Comparison of ENCODE assay signal across 8 cellular contexts in the genomic region with DNA sequence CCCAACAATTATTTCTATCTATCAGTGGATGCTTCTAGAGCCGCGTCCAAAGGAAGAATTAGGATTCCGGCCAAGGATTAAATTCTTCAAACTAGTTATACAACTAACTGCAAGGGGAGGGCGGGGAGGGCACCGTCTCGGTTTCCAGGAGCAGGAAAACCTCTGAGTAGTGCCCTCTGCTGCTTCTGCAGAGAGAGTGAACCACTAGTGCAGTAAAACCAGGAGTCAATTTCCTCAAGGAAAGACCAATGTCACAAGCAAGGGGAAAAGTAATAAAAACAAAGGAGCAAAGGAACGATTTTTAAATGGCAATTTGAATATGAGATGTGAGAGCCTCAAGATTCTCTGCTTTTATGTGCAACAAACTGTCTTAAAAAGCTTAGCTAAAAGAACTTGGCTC. TPM values are rescaled to one million over a fixed set of nuclear protein-coding genes. Genes with fewer than 3 reads are reported as not detected.
DNase-seq lines count a peak whose midpoint lies in the region; ATAC-seq, FAIRE-seq and TF ChIP-seq lines count a peak whose summit lies in the region.

No MANE protein-coding gene starts in this region.

- no peaks in the 10 kb centered on the region for H4K20me1 ChIP-seq in DOHH2 (ENCODE audit: control insufficient read depth, insufficient read depth, low read depth, low read length)
- no peaks in the 10 kb centered on the region for H4K20me1 ChIP-seq in PC-9 (ENCODE audit: insufficient read depth)

- H3K36me3 ChIP-seq in DOHH2 (ENCODE audit: control insufficient read depth, low read length) (no peaks in the 10 kb centered on the region), PC-9 (ENCODE audit: low read depth) (no peaks in the 10 kb centered on the region), pancreas (no peaks in the 10 kb centered on the region)
- H3K36me3 ChIP-seq in naive thymus-derived CD4-positive, alpha-beta T cell (ENCODE audit: control insufficient read depth in 2 of 3, insufficient read depth in 3 of 3, low read length in 3 of 3), result no peaks in the 10 kb centered on the region

- H3K27ac ChIP-seq in DOHH2 (ENCODE audit: low read depth, low read length) (no peak overlapping the region), PC-9 (no peak overlapping the region), pancreas (no peak overlapping the region)
- H3K27ac ChIP-seq in naive thymus-derived CD4-positive, alpha-beta T cell (ENCODE audit: low read depth, low read length), result no peak overlapping the region

- H3F3A ChIP-seq in DOHH2 (ENCODE audit: control insufficient read depth, insufficient read depth) (peaks cover 5% of the 10 kb centered on the region; the same call in 1 of the 2 replicates), PC-9 (ENCODE audit: insufficient read depth, low read depth) (peaks cover 5% of the 10 kb centered on the region; the same call in 1 of the 2 replicates)

- WGBS in pancreas, 2 donors, result 3 to 8% methylated on average over 7 of the region's 7 CpGs

- peak; percentile 61 for TF ChIP-seq CTCF in DOHH2 (IDR thresholded peaks at IDR 0.05; ENCODE audit: low read depth, low read length, poor library complexity, severe bottlenecking)
- TF ChIP-seq CTCF in PC-9 (conservative IDR thresholded peaks at IDR 0.05), result peak; percentile 45; the same call in 1 of the 2 replicates
- TF ChIP-seq CTCF in fibroblast of mammary gland (conservative IDR thresholded peaks at IDR 0.05; ENCODE audit: control insufficient read depth, insufficient read depth, low read depth, low read length), result peak; percentile 53
- peak in 3 of 4 donors; percentile 33 to 47 (median 33) for TF ChIP-seq CTCF in pancreas (IDR thresholded peaks at IDR 0.05)

- no peak overlapping the region for H2AFZ ChIP-seq in PC-9

- peak; percentile 26 to 61 for DNase-seq in PC-9
- DNase-seq in fibroblast of mammary gland (ENCODE audit: low read depth), result peak; percentile 60
- DNase-seq in pancreas, result peak in 5 of 6 donors; percentile 52 to 69 (median 56)
- DNase-seq in stimulated activated naive CD4-positive, alpha-beta T cell treated with Interleukin-2 at 50 U/mL for 16 hours (lab: John Stamatoyannopoulos, UW), result no peak
- DNase-seq in naive thymus-derived CD4-positive, alpha-beta T cell, result no peak
- no peak for DNase-seq in cerebellum (ENCODE audit: low spot score)

- no peaks in the 10 kb centered on the region for H3K9me3 ChIP-seq in DOHH2 (ENCODE audit: control insufficient read depth, insufficient read depth, low read length)
- no peaks in the 10 kb centered on the region for H3K9me3 ChIP-seq in PC-9 (ENCODE audit: insufficient read depth, low read depth)
- H3K9me3 ChIP-seq in pancreas, result no peaks in the 10 kb centered on the region
- H3K9me3 ChIP-seq in naive thymus-derived CD4-positive, alpha-beta T cell (ENCODE audit: control insufficient read depth in 2 of 3, low read length in 3 of 3), result no peaks in the 10 kb centered on the region

- CTCF ChIA-PET in PC-9 (lab: Charles Lee), result no interaction called here
- CTCF ChIA-PET in naive thymus-derived CD4-positive, alpha-beta T cell (lab: Charles Lee), result interaction anchor here (0.7 kb wide), 1 partner anchor 531 kb away, joined by 3 read pairs; no protein-coding TSS in a partner anchor

- H3K27me3 Mint-ChIP-seq in naive thymus-derived CD4-positive, alpha-beta T cell, result no peaks in the 10 kb centered on the region

- ATAC-seq in pancreas, result peak; percentile 82 to 90 (median 86)
- ATAC-seq in naive thymus-derived CD4-positive, alpha-beta T cell, result no peak
- ATAC-seq in GM19324 (IDR thresholded peaks at IDR 0.05; ENCODE audit: low FRiP score, unreplicated experiment), result no peak

- H3K79me2 ChIP-seq in DOHH2 (ENCODE audit: control insufficient read depth, low read length) (no peaks in the 10 kb centered on the region), PC-9 (ENCODE audit: low read depth) (no peaks in the 10 kb centered on the region)

- H3K4me3 ChIP-seq in DOHH2 (ENCODE audit: low read length) (no peak overlapping the region), PC-9 (no peak overlapping the region), fibroblast of mammary gland (ENCODE audit: control insufficient read depth, low read depth, low read length) (no peak overlapping the region), pancreas (no peak overlapping the region)
- H3K4me3 ChIP-seq in naive thymus-derived CD4-positive, alpha-beta T cell (ENCODE audit: low read length), result no peak overlapping the region

- H3K4me1 ChIP-seq in DOHH2 (ENCODE audit: control insufficient read depth, low read length) (peaks cover 75% of the 10 kb centered on the region), PC-9 (replicated peaks; ENCODE audit: insufficient read depth) (no peaks in the 10 kb centered on the region), pancreas (peaks cover 0 to 4% (median 0%) of the 10 kb centered on the region in 3 donors)
- H3K4me1 ChIP-seq in naive thymus-derived CD4-positive, alpha-beta T cell (ENCODE audit: control insufficient read depth in 2 of 2, insufficient read depth in 2 of 2, low read length in 2 of 2), result peaks cover 0 to 21% of the 10 kb centered on the region in 2 donors

- H3K27ac Mint-ChIP-seq in naive thymus-derived CD4-positive, alpha-beta T cell, result no peak overlapping the region

- peak overlapping the region; percentile 58; the same call in 1 of the 2 replicates for H3K4me2 ChIP-seq in DOHH2 (ENCODE audit: low read length)
- H3K4me2 ChIP-seq in PC-9, result no peak overlapping the region

- intact Hi-C loops in PC-9 (cut with micrococcal nuclease; ENCODE audit: unreplicated experiment) (loop anchor here (1.0 to 5.0 kb wide), 6 partner anchors 72 to 387 kb away; a partner anchor contains a TSS), pancreas (cut with DNase I) (no loop called here)
- intact Hi-C loops in naive thymus-derived CD4-positive, alpha-beta T cell (cut with micrococcal nuclease), result loop anchor here in 1 of 2 donors (2.0 kb wide), 1 partner anchor 1110 kb away; no protein-coding TSS in a partner anchor

- H3K9me3 Mint-ChIP-seq in naive thymus-derived CD4-positive, alpha-beta T cell, result no peaks in the 10 kb centered on the region

- no peak overlapping the region for H3K4me3 Mint-ChIP-seq in naive thymus-derived CD4-positive, alpha-beta T cell

- POLR2A ChIA-PET in PC-9 (lab: Charles Lee; ENCODE audit: unreplicated experiment), result no interaction called here
- POLR2A ChIA-PET in naive thymus-derived CD4-positive, alpha-beta T cell (lab: Charles Lee), result no interaction called here

- BruUV-seq in PC-9 (replicated peaks; lab: Mats Ljungman, UMichigan), result no TSS peak

- H3K9me2 ChIP-seq in DOHH2 (replicated peaks; ENCODE audit: control insufficient read depth, low read length) (no peaks in the 10 kb centered on the region), PC-9 (ENCODE audit: insufficient read depth) (no peaks in the 10 kb centered on the region)

- peaks cover 0 to 3% (median 0%) of the 10 kb centered on the region in 5 donors for H3K36me3 Mint-ChIP-seq in naive thymus-derived CD4-positive, alpha-beta T cell

- FAIRE-seq in pancreas (lab: Jason Lieb, UNC), result no peak

- peaks cover 8 to 36% (median 17%) of the 10 kb centered on the region in 7 donors for H3K4me1 Mint-ChIP-seq in naive thymus-derived CD4-positive, alpha-beta T cell

- H3K27me3 ChIP-seq in DOHH2 (ENCODE audit: control insufficient read depth, low read length) (no peaks in the 10 kb centered on the region), PC-9 (ENCODE audit: insufficient read depth, low read depth) (no peaks in the 10 kb centered on the region), pancreas (no peaks in the 10 kb centered on the region)
- no peaks in the 10 kb centered on the region for H3K27me3 ChIP-seq in naive thymus-derived CD4-positive, alpha-beta T cell (ENCODE audit: control insufficient read depth in 2 of 2, insufficient read depth in 2 of 2, low read length in 2 of 2)

RNA-seq across cellular contexts. Expression of a gene that starts 16.5 kb away (rescaled TPM):
- 19.8 and 29.0 TPM in 2 replicates for total RNA-seq in PC-9 (2021)
- 10 to 100 TPM; 22.0 to 33.7 (median 29.9) TPM for total RNA-seq in pancreas
- 10 to 100 TPM; 15.0 to 18.7 TPM for polyA plus RNA-seq in pancreas
- 10 to 100 TPM; 18.8 to 47.7 (median 27.7) TPM for total RNA-seq in naive thymus-derived CD4-positive, alpha-beta T cell
- 10 to 100 TPM; 25.1 to 33.8 TPM for polyA plus RNA-seq in naive thymus-derived CD4-positive, alpha-beta T cell
- 38.4 TPM for total RNA-seq in cerebellum

RNA-seq across cellular contexts. Expression of a gene that starts 43.1 kb away (rescaled TPM):
- total RNA-seq in PC-9 (2021) (0.18 TPM in 1 of 2 replicates, not detected in the other), pancreas (10 to 100 TPM in 4 of 6 donors, 1 to 10 TPM in 2; 7.6 to 15.4 (median 12.1) TPM), cerebellum (39.9 TPM)
- polyA plus RNA-seq in pancreas, result 1 to 10 TPM; 2.8 to 6.2 TPM
- 10 to 100 TPM in 2 of 5 experiments, 1 to 10 TPM in 3; 7.3 to 12.1 (median 9.6) TPM for total RNA-seq in naive thymus-derived CD4-positive, alpha-beta T cell
- 1 to 10 TPM; 2.4 to 3.2 TPM for polyA plus RNA-seq in naive thymus-derived CD4-positive, alpha-beta T cell

RNA-seq across cellular contexts. Expression of a gene that starts 53.9 kb away (rescaled TPM):
- total RNA-seq in PC-9 (2021) (0.52 TPM in 1 of 2 replicates, not detected in the other), pancreas (under 1 TPM in 5 of 6 donors, not detected in 1; 0.14 to 0.75 (median 0.31) TPM), cerebellum (0.45 TPM)
- polyA plus RNA-seq in pancreas, result under 1 TPM; 0.23 to 0.27 TPM
- total RNA-seq in naive thymus-derived CD4-positive, alpha-beta T cell, result 1 to 10 TPM in 3 of 5 experiments, under 1 TPM in 2; 0.40 to 1.9 (median 1.5) TPM
- polyA plus RNA-seq in naive thymus-derived CD4-positive, alpha-beta T cell, result not detected

Comparison
In these comparisons a context has a peak if more than half of its experiments do, and no peak if none do; other contexts are left out.
1. DNase-seq: peak in PC-9 (2 of 2), fibroblast of mammary gland (single experiment) and pancreas (5 of 6); none in stimulated activated naive CD4-positive, alpha-beta T cell treated with Interleukin-2 at 50 U/mL for 16 hours (single experiment), naive thymus-derived CD4-positive, alpha-beta T cell (0 of 9) and cerebellum (single experiment).
2. ATAC-seq: peak in pancreas (4 of 4); none in naive thymus-derived CD4-positive, alpha-beta T cell (single experiment) and GM19324 (single experiment).
3. Peak in every context shown above with its lines, with median percentiles within 50 percentile points of each other: CTCF ChIP-seq.